In genomic region chr19:11379857-11380350, GRCh38 we compare ENCODE assay signal across 1 cellular context.
TF ChIP-seq lines count a peak whose summit lies in the region.

No MANE protein-coding gene starts in this region.

TF ChIP-seq in endothelial cell of umbilical vein, 7 proteins besides CTCF, POLR2A, EP300 and RAD21:
- no peak for TF ChIP-seq FOS (IDR thresholded peaks at IDR 0.05; ENCODE audit: borderline replicate concordance, insufficient read depth, low read length)
- no peak for TF ChIP-seq POLR2AphosphoS5 (IDR thresholded peaks at IDR 0.05; ENCODE audit: insufficient read depth, low read depth, low read length)
- TF ChIP-seq EZH2 (IDR thresholded peaks at IDR 0.05; ENCODE audit: borderline replicate concordance, low read depth, low read length, severe bottlenecking): no peak
- TF ChIP-seq JUN (IDR thresholded peaks at IDR 0.05; ENCODE audit: borderline replicate concordance, insufficient read depth, insufficient read length, low read depth): no peak
